1 cellular context compared by ENCODE assay signal in genomic region chr11:47387944-47388696, GRCh38.
TF ChIP-seq lines count a peak whose summit lies in the region.

No MANE protein-coding gene starts in this region.

TF ChIP-seq in HepG2, 621 proteins besides CTCF, POLR2A, EP300 and RAD21 (continued from another document):
- TF ChIP-seq ATM (IDR thresholded peaks at IDR 0.05; ENCODE audit: borderline replicate concordance), result no peak
- no peak for TF ChIP-seq PREB (CRISPR knock-in tag; IDR thresholded peaks at IDR 0.05)
- no peak for TF ChIP-seq PRPF4 (IDR thresholded peaks at IDR 0.05; ENCODE audit: low read depth, low read length, poor library complexity, severe bottlenecking)
- no peak for TF ChIP-seq HCFC1 (IDR thresholded peaks at IDR 0.05; ENCODE audit: low read depth, low read length)
- no peak for TF ChIP-seq ZNF841 (CRISPR knock-in tag; IDR thresholded peaks at IDR 0.05; ENCODE audit: borderline replicate concordance)
- TF ChIP-seq ZFP82 (CRISPR knock-in tag; IDR thresholded peaks at IDR 0.05; ENCODE audit: borderline replicate concordance), result no peak
- no peak for TF ChIP-seq ZNF709 (CRISPR knock-in tag; IDR thresholded peaks at IDR 0.05)
- 0 out of 2 replicates have a peak, but pooled peaks have one; percentile 63 for TF ChIP-seq ZNF343 (CRISPR knock-in tag; IDR thresholded peaks at IDR 0.05)
- TF ChIP-seq ZBTB1 (CRISPR knock-in tag; IDR thresholded peaks at IDR 0.05; ENCODE audit: borderline replicate concordance), result no peak
- no peak for TF ChIP-seq MLX (CRISPR knock-in tag; IDR thresholded peaks at IDR 0.05)
- TF ChIP-seq E2F2 (CRISPR knock-in tag; IDR thresholded peaks at IDR 0.05; ENCODE audit: borderline replicate concordance), result no peak
TF ChIP-seq in HepG2: peak in this region for 15.
